In the genomic region with DNA sequence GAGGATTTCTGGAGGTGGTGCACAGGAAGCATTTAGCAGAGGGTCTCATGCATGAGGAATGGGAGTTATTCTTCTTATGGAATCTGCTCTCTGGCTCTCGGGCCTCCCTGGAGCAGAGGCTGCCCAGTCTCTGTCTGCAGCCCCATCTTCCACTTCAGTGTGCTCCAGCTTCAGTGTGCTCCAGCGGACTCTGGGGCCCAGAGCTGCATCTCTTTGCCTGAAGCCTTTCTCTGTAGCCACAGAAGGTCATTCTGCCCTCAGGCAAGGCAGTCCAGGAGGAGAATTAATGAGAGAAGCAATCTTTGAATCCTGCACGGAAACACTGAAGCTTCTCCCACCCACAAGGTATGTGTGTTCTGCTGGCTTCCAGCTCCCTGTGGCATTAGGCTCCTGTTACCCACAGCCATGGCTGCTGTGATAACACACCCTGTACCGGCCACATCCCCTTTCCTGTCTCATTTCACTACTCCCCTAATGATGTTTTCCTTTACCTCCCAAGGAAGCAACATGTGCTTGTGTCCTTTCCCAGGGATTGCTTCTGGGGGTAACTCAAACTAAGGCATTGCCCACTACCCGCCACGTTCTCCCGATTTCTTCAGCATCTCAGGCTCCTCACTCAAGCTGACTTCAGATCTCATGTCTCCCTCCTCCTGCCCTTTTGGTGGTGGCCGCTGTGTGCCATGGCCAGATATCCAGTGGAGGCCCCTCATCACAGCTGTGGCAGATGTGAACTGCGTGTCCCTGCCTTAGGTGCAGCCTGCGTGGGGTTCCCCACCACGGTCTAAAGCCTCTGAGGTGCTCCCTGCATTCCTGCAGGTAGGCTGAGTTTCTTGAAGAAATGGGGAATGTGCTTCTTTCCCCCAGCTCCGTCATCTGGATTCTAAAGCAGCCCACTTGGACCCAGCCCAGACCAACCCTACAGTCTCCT, we compare ENCODE assay signal across 19 cellular contexts.
"Had no signal": no experiment of that assay in that cellular context is flagged by ENCODE, and none has a peak within 500 bp of the region (broad histone marks: within the 10 kb centered on the region; RNA-seq: fewer than 3 reads in every experiment).

No MANE protein-coding gene starts in this region.

- H3K4me1 Mint-ChIP-seq: activated T-helper 17 cell treated with anti-CD3 and anti-CD28 coated beads, Interleukin-2, amount 50 U/mL, for 72 hours had no signal

- H3K4me3 Mint-ChIP-seq: activated T-helper 17 cell treated with anti-CD3 and anti-CD28 coated beads, Interleukin-2, amount 50 U/mL, for 72 hours; effector memory CD8-positive, alpha-beta T cell; naive B cell had no signal

- H3K9me3 ChIP-seq: adrenal gland, lower lobe of right lung, sigmoid colon, suprapubic skin, upper lobe of right lung had no signal

- H3K27ac Mint-ChIP-seq: activated T-helper 17 cell treated with anti-CD3 and anti-CD28 coated beads, Interleukin-2, amount 50 U/mL, for 72 hours; effector memory CD8-positive, alpha-beta T cell; naive B cell had no signal

- H3K36me3 Mint-ChIP-seq: naive B cell had no signal

- H3K27ac ChIP-seq: adrenal gland, epithelial cell of prostate, lower lobe of right lung, suprapubic skin, upper lobe of right lung had no signal

- H3K4me3 ChIP-seq: adrenal gland, lower lobe of right lung, sigmoid colon, suprapubic skin, upper lobe of right lung had no signal

- H3K9me3 Mint-ChIP-seq: activated T-helper 17 cell treated with anti-CD3 and anti-CD28 coated beads, Interleukin-2, amount 50 U/mL, for 72 hours; effector memory CD8-positive, alpha-beta T cell had no signal

- H3K36me3 ChIP-seq: adrenal gland, lower lobe of right lung, sigmoid colon, suprapubic skin, upper lobe of right lung had no signal

- H3K4me1 ChIP-seq: adrenal gland, lower lobe of right lung, upper lobe of right lung had no signal

- DNase-seq: activated CD4-positive, CD25-positive, alpha-beta regulatory T cell treated with anti-CD3 and anti-CD28 coated beads, Interleukin-2, amount 50 U/mL, for 72 hours; activated naive CD4-positive, alpha-beta T cell treated with anti-CD3 and anti-CD28 coated beads, Interleukin-2, amount 50 U/mL, for 16 hours; activated T-cell treated with anti-CD3 and anti-CD28 coated beads for 4 hours; adrenal gland; central memory CD4-positive, alpha-beta T cell; effector memory CD8-positive, alpha-beta T cell; left cardiac atrium; lower lobe of right lung; midbrain; naive B cell; occipital lobe; sigmoid colon; stimulated activated CD4-positive, alpha-beta T cell treated with anti-CD3 and anti-CD28 coated beads, Interleukin-12 subunit alpha, Interleukin-12 subunit beta, amount 100 ng/mL, for 4 hours; stimulated activated CD4-positive, alpha-beta T cell treated with anti-CD3 and anti-CD28 coated beads, Interleukin-2, amount 100 ng/mL, for 48 hours; stimulated activated naive CD4-positive, alpha-beta T cell treated with Interleukin-2 at 50 U/mL for 16 hours; upper lobe of right lung had no signal

- ATAC-seq: activated T-helper 17 cell treated with anti-CD3 and anti-CD28 coated beads, Interleukin-2, amount 50 U/mL, for 72 hours; effector memory CD8-positive, alpha-beta T cell; left cardiac atrium; lower lobe of right lung; upper lobe of right lung had no signal

- H3K27me3 ChIP-seq: sigmoid colon had no signal
